Comparison of ENCODE assay signal across 1 cellular context in genomic region chr6:31822038-31822821, GRCh38.
TF ChIP-seq lines count a peak whose summit lies in the region.

No MANE protein-coding gene starts in this region.

TF ChIP-seq in HepG2, 621 proteins besides CTCF, POLR2A, EP300 and RAD21 (continued from another document and continues in another):
- TF ChIP-seq HNF4G (IDR thresholded peaks at IDR 0.05; ENCODE audit: borderline replicate concordance, low read depth, low read length): no peak
- no peak for TF ChIP-seq HNF4G (CRISPR knock-in tag; IDR thresholded peaks at IDR 0.05; ENCODE audit: borderline replicate concordance, low read depth)
- no peak for TF ChIP-seq BRD4 (CRISPR knock-in tag; IDR thresholded peaks at IDR 0.05)
- TF ChIP-seq ZNF775 (CRISPR knock-in tag; IDR thresholded peaks at IDR 0.05; ENCODE audit: borderline replicate concordance): no peak
- no peak for TF ChIP-seq BORCS8-MEF2B (CRISPR knock-in tag; IDR thresholded peaks at IDR 0.05)
- TF ChIP-seq NFKB2 (CRISPR knock-in tag; IDR thresholded peaks at IDR 0.05; ENCODE audit: borderline replicate concordance): no peak
- no peak for TF ChIP-seq TP53 (CRISPR knock-in tag; conservative IDR thresholded peaks at IDR 0.05)
- TF ChIP-seq ZNF180 (CRISPR knock-in tag; IDR thresholded peaks at IDR 0.05; ENCODE audit: borderline replicate concordance, low read depth): no peak
- peak; percentile 17; the same call in 1 of the 2 replicates for TF ChIP-seq HCFC1 (IDR thresholded peaks at IDR 0.05; ENCODE audit: low read depth, low read length)
- no peak for TF ChIP-seq CCDC6 (CRISPR knock-in tag; IDR thresholded peaks at IDR 0.05)
- TF ChIP-seq YEATS4 (CRISPR knock-in tag; IDR thresholded peaks at IDR 0.05; ENCODE audit: borderline replicate concordance): peak; percentile 60; the same call in 1 of the 2 replicates
- TF ChIP-seq, protein P1, sequence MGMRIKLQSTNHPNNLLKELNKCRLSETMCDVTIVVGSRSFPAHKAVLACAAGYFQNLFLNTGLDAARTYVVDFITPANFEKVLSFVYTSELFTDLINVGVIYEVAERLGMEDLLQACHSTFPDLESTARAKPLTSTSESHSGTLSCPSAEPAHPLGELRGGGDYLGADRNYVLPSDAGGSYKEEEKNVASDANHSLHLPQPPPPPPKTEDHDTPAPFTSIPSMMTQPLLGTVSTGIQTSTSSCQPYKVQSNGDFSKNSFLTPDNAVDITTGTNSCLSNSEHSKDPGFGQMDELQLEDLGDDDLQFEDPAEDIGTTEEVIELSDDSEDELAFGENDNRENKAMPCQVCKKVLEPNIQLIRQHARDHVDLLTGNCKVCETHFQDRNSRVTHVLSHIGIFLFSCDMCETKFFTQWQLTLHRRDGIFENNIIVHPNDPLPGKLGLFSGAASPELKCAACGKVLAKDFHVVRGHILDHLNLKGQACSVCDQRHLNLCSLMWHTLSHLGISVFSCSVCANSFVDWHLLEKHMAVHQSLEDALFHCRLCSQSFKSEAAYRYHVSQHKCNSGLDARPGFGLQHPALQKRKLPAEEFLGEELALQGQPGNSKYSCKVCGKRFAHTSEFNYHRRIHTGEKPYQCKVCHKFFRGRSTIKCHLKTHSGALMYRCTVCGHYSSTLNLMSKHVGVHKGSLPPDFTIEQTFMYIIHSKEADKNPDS (CRISPR knock-in tag; IDR thresholded peaks at IDR 0.05): no peak
- no peak for TF ChIP-seq ZNF614 (CRISPR knock-in tag; IDR thresholded peaks at IDR 0.05; ENCODE audit: borderline replicate concordance)
- TF ChIP-seq SP2 (CRISPR knock-in tag; IDR thresholded peaks at IDR 0.05): no peak
- TF ChIP-seq SRY (CRISPR knock-in tag; IDR thresholded peaks at IDR 0.05): peak; percentile 33; the same call in 1 of the 2 replicates
- TF ChIP-seq IKZF4 (CRISPR knock-in tag; IDR thresholded peaks at IDR 0.05; ENCODE audit: borderline replicate concordance, low read depth, not compliant biosample characterization): no peak
- TF ChIP-seq ZNF878 (CRISPR knock-in tag; IDR thresholded peaks at IDR 0.05): no peak
- TF ChIP-seq SNAPC2 (CRISPR knock-in tag; IDR thresholded peaks at IDR 0.05): no peak
- TF ChIP-seq POLR2G (IDR thresholded peaks at IDR 0.05; ENCODE audit: low read depth, low read length): no peak
- no peak for TF ChIP-seq RNF219 (CRISPR knock-in tag; IDR thresholded peaks at IDR 0.05)
- TF ChIP-seq ZGPAT (CRISPR knock-in tag; IDR thresholded peaks at IDR 0.05): no peak; the same call in 1 of the 2 replicates
- TF ChIP-seq ZNF652 (CRISPR knock-in tag; IDR thresholded peaks at IDR 0.05; ENCODE audit: borderline replicate concordance, low read depth): no peak
- TF ChIP-seq HOXA3 (CRISPR knock-in tag; IDR thresholded peaks at IDR 0.05): no peak
- no peak for TF ChIP-seq XRCC5 (optimal IDR thresholded peaks at IDR 0.05; ENCODE audit: low read length)
- no peak for TF ChIP-seq ZBTB44 (CRISPR knock-in tag; IDR thresholded peaks at IDR 0.05)
- TF ChIP-seq, protein P2, sequence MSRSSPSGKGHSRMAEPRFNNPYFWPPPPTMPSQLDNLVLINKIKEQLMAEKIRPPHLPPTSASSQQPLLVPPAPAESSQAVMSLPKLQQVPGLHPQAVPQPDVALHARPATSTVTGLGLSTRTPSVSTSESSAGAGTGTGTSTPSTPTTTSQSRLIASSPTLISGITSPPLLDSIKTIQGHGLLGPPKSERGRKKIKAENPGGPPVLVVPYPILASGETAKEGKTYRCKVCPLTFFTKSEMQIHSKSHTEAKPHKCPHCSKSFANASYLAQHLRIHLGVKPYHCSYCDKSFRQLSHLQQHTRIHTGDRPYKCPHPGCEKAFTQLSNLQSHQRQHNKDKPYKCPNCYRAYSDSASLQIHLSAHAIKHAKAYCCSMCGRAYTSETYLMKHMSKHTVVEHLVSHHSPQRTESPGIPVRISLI (CRISPR knock-in tag; IDR thresholded peaks at IDR 0.05; ENCODE audit: borderline replicate concordance): no peak
- TF ChIP-seq, protein P3, sequence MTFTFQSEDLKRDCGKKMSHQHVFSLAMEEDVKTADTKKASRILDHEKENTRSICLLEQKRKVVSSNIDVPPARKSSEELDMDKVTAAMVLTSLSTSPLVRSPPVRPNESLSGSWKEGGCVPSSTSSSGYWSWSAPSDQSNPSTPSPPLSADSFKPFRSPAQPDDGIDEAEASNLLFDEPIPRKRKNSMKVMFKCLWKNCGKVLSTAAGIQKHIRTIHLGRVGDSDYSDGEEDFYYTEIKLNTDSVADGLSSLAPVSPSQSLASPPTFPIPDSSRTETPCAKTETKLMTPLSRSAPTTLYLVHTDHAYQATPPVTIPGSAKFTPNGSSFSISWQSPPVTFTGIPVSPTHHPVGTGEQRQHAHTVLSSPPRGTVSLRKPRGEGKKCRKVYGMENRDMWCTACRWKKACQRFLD (CRISPR knock-in tag; IDR thresholded peaks at IDR 0.05; ENCODE audit: borderline replicate concordance): no peak
- TF ChIP-seq ATF7-NPFF (CRISPR knock-in tag; IDR thresholded peaks at IDR 0.05; ENCODE audit: low read depth): no peak
- TF ChIP-seq PITX1 (CRISPR knock-in tag; IDR thresholded peaks at IDR 0.05): no peak
- TF ChIP-seq CBX5 (CRISPR knock-in tag; IDR thresholded peaks at IDR 0.05; ENCODE audit: borderline replicate concordance): no peak
- no peak for TF ChIP-seq BCLAF1 (IDR thresholded peaks at IDR 0.05)
- TF ChIP-seq ZNF547 (CRISPR knock-in tag; IDR thresholded peaks at IDR 0.05): no peak
- no peak for TF ChIP-seq ZNF564 (CRISPR knock-in tag; IDR thresholded peaks at IDR 0.05)
- TF ChIP-seq PAWR (CRISPR knock-in tag; IDR thresholded peaks at IDR 0.05; ENCODE audit: borderline replicate concordance): no peak
- peak; percentile 65 for TF ChIP-seq TAF1 (CRISPR knock-in tag; IDR thresholded peaks at IDR 0.05)
- no peak for TF ChIP-seq MYC (CRISPR knock-in tag; IDR thresholded peaks at IDR 0.05; ENCODE audit: borderline replicate concordance)
- no peak for TF ChIP-seq TFAP4 (IDR thresholded peaks at IDR 0.05; ENCODE audit: borderline replicate concordance, low read depth)
- TF ChIP-seq ZNF607 (CRISPR knock-in tag; IDR thresholded peaks at IDR 0.05; ENCODE audit: borderline replicate concordance): no peak
- TF ChIP-seq ASH2L (IDR thresholded peaks at IDR 0.05; ENCODE audit: insufficient read length, low read depth, low read length): peak; percentile 55
- no peak for TF ChIP-seq STAT5B (CRISPR knock-in tag; IDR thresholded peaks at IDR 0.05)
- TF ChIP-seq ZNF30 (CRISPR knock-in tag; IDR thresholded peaks at IDR 0.05): no peak
- no peak for TF ChIP-seq RFX3 (CRISPR knock-in tag; IDR thresholded peaks at IDR 0.05)
- TF ChIP-seq ZNF772 (CRISPR knock-in tag; IDR thresholded peaks at IDR 0.05): 0 out of 2 replicates have a peak, but pooled peaks have one; percentile 53
- no peak for TF ChIP-seq TCF7L2 (IDR thresholded peaks at IDR 0.05; ENCODE audit: low read depth, low read length)
- TF ChIP-seq, protein P4, sequence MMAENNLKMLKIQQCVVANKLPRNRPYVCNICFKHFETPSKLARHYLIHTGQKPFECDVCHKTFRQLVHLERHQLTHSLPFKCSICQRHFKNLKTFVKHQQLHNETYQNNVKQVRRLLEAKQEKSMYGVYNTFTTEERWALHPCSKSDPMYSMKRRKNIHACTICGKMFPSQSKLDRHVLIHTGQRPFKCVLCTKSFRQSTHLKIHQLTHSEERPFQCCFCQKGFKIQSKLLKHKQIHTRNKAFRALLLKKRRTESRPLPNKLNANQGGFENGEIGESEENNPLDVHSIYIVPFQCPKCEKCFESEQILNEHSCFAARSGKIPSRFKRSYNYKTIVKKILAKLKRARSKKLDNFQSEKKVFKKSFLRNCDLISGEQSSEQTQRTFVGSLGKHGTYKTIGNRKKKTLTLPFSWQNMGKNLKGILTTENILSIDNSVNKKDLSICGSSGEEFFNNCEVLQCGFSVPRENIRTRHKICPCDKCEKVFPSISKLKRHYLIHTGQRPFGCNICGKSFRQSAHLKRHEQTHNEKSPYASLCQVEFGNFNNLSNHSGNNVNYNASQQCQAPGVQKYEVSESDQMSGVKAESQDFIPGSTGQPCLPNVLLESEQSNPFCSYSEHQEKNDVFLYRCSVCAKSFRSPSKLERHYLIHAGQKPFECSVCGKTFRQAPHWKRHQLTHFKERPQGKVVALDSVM (CRISPR knock-in tag; IDR thresholded peaks at IDR 0.05): no peak
- no peak for TF ChIP-seq ZFP36 (IDR thresholded peaks at IDR 0.05; ENCODE audit: borderline replicate concordance, low read depth, low read length, partially characterized antibody)
- 0 out of 2 replicates have a peak, but pooled peaks have one; percentile 34 for TF ChIP-seq MIXL1 (CRISPR knock-in tag; IDR thresholded peaks at IDR 0.05)
- peak; percentile 50; the same call in 1 of the 2 replicates for TF ChIP-seq ZSCAN31 (CRISPR knock-in tag; IDR thresholded peaks at IDR 0.05; ENCODE audit: low read depth)
- no peak for TF ChIP-seq RELA (CRISPR knock-in tag; IDR thresholded peaks at IDR 0.05)
- TF ChIP-seq, protein P5, sequence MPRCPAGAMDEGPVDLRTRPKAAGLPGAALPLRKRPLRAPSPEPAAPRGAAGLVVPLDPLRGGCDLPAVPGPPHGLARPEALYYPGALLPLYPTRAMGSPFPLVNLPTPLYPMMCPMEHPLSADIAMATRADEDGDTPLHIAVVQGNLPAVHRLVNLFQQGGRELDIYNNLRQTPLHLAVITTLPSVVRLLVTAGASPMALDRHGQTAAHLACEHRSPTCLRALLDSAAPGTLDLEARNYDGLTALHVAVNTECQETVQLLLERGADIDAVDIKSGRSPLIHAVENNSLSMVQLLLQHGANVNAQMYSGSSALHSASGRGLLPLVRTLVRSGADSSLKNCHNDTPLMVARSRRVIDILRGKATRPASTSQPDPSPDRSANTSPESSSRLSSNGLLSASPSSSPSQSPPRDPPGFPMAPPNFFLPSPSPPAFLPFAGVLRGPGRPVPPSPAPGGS (CRISPR knock-in tag; IDR thresholded peaks at IDR 0.05): no peak
- TF ChIP-seq HNRNPK (IDR thresholded peaks at IDR 0.05; ENCODE audit: low read depth, low read length, poor library complexity, severe bottlenecking): peak; percentile 95
- TF ChIP-seq HNRNPH1 (optimal IDR thresholded peaks at IDR 0.05; ENCODE audit: low read depth, low read length): no peak
- no peak for TF ChIP-seq ZNF619 (CRISPR knock-in tag; IDR thresholded peaks at IDR 0.05)
- no peak for TF ChIP-seq NR2C2 (CRISPR knock-in tag; IDR thresholded peaks at IDR 0.05; ENCODE audit: borderline replicate concordance)
- TF ChIP-seq RFX1 (IDR thresholded peaks at IDR 0.05): no peak
